9 cellular contexts compared by ENCODE assay signal in genomic region chr10:127945335-127945734, GRCh38. TPM values are rescaled to one million over a fixed set of nuclear protein-coding genes. Genes with fewer than 3 reads are reported as not detected.
A peak's percentile ranks its signal among the peaks of the same experiment; 100 is the strongest.
DNase-seq lines count a peak whose midpoint lies in the region; ATAC-seq and TF ChIP-seq lines count a peak whose summit lies in the region.
"Had no signal": no experiment of that assay in that cellular context is flagged by ENCODE, and none has a peak within 500 bp of the region (broad histone marks: within the 10 kb centered on the region; RNA-seq: fewer than 3 reads in every experiment).

No MANE protein-coding gene starts in this region.

- no peak overlapping the region for H3K4me3 Mint-ChIP-seq in chondrocyte (ENCODE audit: unreplicated experiment)
- no peak overlapping the region for H3K4me3 Mint-ChIP-seq in T-helper 2 cell treated with Interferon-gamma antibody and Interleukin-4, amounts not matched to agents 5 μg/mL and 100 μg/mL, for 36 hours

- H3K9me3 Mint-ChIP-seq in chondrocyte (ENCODE audit: low read depth), result no peaks in the 10 kb centered on the region
- H3K9me3 Mint-ChIP-seq in T-helper 2 cell treated with Interferon-gamma antibody and Interleukin-4, amounts not matched to agents 5 μg/mL and 100 μg/mL, for 36 hours, result no peaks in the 10 kb centered on the region

- no peaks in the 10 kb centered on the region for H3K27me3 Mint-ChIP-seq in chondrocyte (ENCODE audit: low read depth)
- H3K27me3 Mint-ChIP-seq in T-helper 2 cell treated with Interferon-gamma antibody and Interleukin-4, amounts not matched to agents 5 μg/mL and 100 μg/mL, for 36 hours (ENCODE audit: low read depth), result peaks cover 4% of the 10 kb centered on the region

- ATAC-seq in HG03139 (IDR thresholded peaks at IDR 0.05; ENCODE audit: unreplicated experiment) (no peak), GM18502 (IDR thresholded peaks at IDR 0.05; ENCODE audit: poor library complexity, unreplicated experiment) (no peak)
- ATAC-seq: K562 had no signal

- H3K27ac Mint-ChIP-seq in chondrocyte (ENCODE audit: unreplicated experiment), result peak overlapping the region; percentile 57
- H3K27ac Mint-ChIP-seq in T-helper 2 cell treated with Interferon-gamma antibody and Interleukin-4, amounts not matched to agents 5 μg/mL and 100 μg/mL, for 36 hours, result no peak overlapping the region

- DNase-seq in NCI-H82 (lab: John Stamatoyannopoulos, UW), result peak; percentile 4
- no peak for DNase-seq in NCI-H82 treated with DMSO at 0.1 percent for 48 hours (lab: John Stamatoyannopoulos, UW; ENCODE audit: unreplicated experiment)
- DNase-seq in NAMALWA (ENCODE audit: low spot score), result peak; percentile 7
- no peak for DNase-seq in chondrocyte (ENCODE audit: low spot score)
- DNase-seq in retina, result peak; percentile 24
- DNase-seq in T-helper 2 cell treated with Interferon-gamma antibody and Interleukin-4, amounts not matched to agents 5 μg/mL and 100 μg/mL, for 36 hours (ENCODE audit: low spot score), result no peak

- TF ChIP-seq CTCF in chondrocyte (IDR thresholded peaks at IDR 0.05), result no peak

- no peaks in the 10 kb centered on the region for H3K36me3 Mint-ChIP-seq in chondrocyte (ENCODE audit: low read depth)
- H3K36me3 Mint-ChIP-seq in T-helper 2 cell treated with Interferon-gamma antibody and Interleukin-4, amounts not matched to agents 5 μg/mL and 100 μg/mL, for 36 hours (ENCODE audit: low read depth), result no peaks in the 10 kb centered on the region

- H3K4me1 Mint-ChIP-seq in chondrocyte (ENCODE audit: low read depth), result peaks cover 31% of the 10 kb centered on the region
- H3K4me1 Mint-ChIP-seq in T-helper 2 cell treated with Interferon-gamma antibody and Interleukin-4, amounts not matched to agents 5 μg/mL and 100 μg/mL, for 36 hours (ENCODE audit: low read depth), result peaks cover 5% of the 10 kb centered on the region

RNA-seq across cellular contexts. Expression of gene PTPRE, which starts 38.4 kb away (rescaled TPM):
- total RNA-seq in chondrocyte, result 3.1 to 6.2 TPM (median 5.7 TPM) in 3 replicates

RNA-seq across cellular contexts. Expression of gene CLRN3, which starts 52.6 kb away (rescaled TPM):
- not detected in 3 replicates for total RNA-seq in chondrocyte
- total RNA-seq: K562 had no signal

Comparison
In these comparisons a context has a peak if more than half of its experiments do, and no peak if none do; other contexts are left out.
1. DNase-seq: peak in NCI-H82 (single experiment), NAMALWA (single experiment) and retina (single experiment); none in NCI-H82 treated with DMSO at 0.1 percent for 48 hours (single experiment), chondrocyte (single experiment) and T-helper 2 cell treated with Interferon-gamma antibody and Interleukin-4, amounts not matched to agents 5 μg/mL and 100 μg/mL, for 36 hours (single experiment).